ENCODE assay signal across 16 cellular contexts in the genomic region with DNA sequence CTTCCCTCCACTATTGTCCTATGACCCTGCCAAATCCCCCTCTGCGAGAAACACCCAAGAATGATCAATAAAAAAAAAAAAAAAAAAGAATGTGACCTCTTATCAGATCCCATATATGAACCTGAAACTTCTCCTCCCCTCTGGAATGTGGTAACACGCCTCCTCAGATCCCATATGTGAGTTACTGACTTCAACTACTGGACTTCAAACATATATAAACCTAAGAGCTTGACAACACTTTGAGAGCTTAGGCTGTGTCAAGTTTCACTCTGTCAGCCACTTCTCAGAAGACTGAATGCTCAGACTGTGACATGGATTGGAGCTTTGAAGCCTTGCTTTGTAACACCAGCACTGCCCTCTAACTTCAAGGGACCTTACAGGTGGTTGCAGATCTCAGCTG.
DNase-seq lines count a peak whose midpoint lies in the region; ATAC-seq and TF ChIP-seq lines count a peak whose summit lies in the region.
"Had no signal": no experiment of that assay in that cellular context is flagged by ENCODE, and none has a peak within 500 bp of the region (broad histone marks: within the 10 kb centered on the region; RNA-seq: fewer than 3 reads in every experiment).

No MANE protein-coding gene starts in this region.

- peak overlapping the region; percentile 7 for H3K27ac Mint-ChIP-seq in central memory CD8-positive, alpha-beta T cell (ENCODE audit: low read depth)
- peak overlapping the region; percentile 26 for H3K27ac Mint-ChIP-seq in nephron progenitor cell
- H3K27ac Mint-ChIP-seq: activated T-cell treated with anti-CD3 and anti-CD28 coated beads, Interleukin-2, amount 50 U/mL, for 72 hours had no signal

- peak; percentile 12 for DNase-seq in H7
- DNase-seq in NCI-H187 treated with DMSO at 0.1 percent for 48 hours (lab: John Stamatoyannopoulos, UW), result peak; percentile 23
- DNase-seq in central memory CD8-positive, alpha-beta T cell (ENCODE audit: low spot score in 2 of 2), result no peak
- DNase-seq in nephron progenitor cell, result peak; percentile 11
- DNase-seq in activated gamma-delta T cell treated with Interleukin-2 at 50 U/mL for 16 hours, result no peak
- DNase-seq in activated T-cell treated with anti-CD3 and anti-CD28 coated beads, Interleukin-2, amount 50 U/mL, for 48 hours, result no peak
- DNase-seq: activated T-cell treated with anti-CD3 and anti-CD28 coated beads, Interleukin-2, amount 50 U/mL, for 72 hours; AML-193; foreskin melanocyte; HCEC 1CT; mammary epithelial cell; MM.1S; NCI-H1930; NCI-H526 treated with DMSO at 0.1 percent for 48 hours; right cardiac atrium had no signal

- no peaks in the 10 kb centered on the region for H3K27me3 Mint-ChIP-seq in central memory CD8-positive, alpha-beta T cell
- H3K27me3 Mint-ChIP-seq in nephron progenitor cell (ENCODE audit: low read depth, poor library complexity), result no peaks in the 10 kb centered on the region

- peaks cover 5% of the 10 kb centered on the region for H3K4me1 Mint-ChIP-seq in central memory CD8-positive, alpha-beta T cell
- H3K4me1 Mint-ChIP-seq in nephron progenitor cell, result peaks cover 20% of the 10 kb centered on the region

- H3K36me3 Mint-ChIP-seq in central memory CD8-positive, alpha-beta T cell (ENCODE audit: insufficient read depth), result peaks cover 11% of the 10 kb centered on the region
- peaks cover 28% of the 10 kb centered on the region for H3K36me3 Mint-ChIP-seq in nephron progenitor cell (ENCODE audit: low read depth)

- no peaks in the 10 kb centered on the region for H3K36me3 ChIP-seq in H7 (replicated peaks; ENCODE audit: control insufficient read depth, insufficient read depth, low read length)

- H3K27me3 ChIP-seq in H7 (ENCODE audit: control insufficient read depth, insufficient read depth, low read length), result no peaks in the 10 kb centered on the region

- no peak overlapping the region for H3K4me3 Mint-ChIP-seq in central memory CD8-positive, alpha-beta T cell
- peak overlapping the region; percentile 60 for H3K4me3 Mint-ChIP-seq in nephron progenitor cell
- H3K4me3 Mint-ChIP-seq: activated T-cell treated with anti-CD3 and anti-CD28 coated beads, Interleukin-2, amount 50 U/mL, for 72 hours had no signal

- ATAC-seq in central memory CD8-positive, alpha-beta T cell (replicated peaks; ENCODE audit: extremely low read depth, poor library complexity, severe bottlenecking), result no peak
- no peak for ATAC-seq in HG03159 (IDR thresholded peaks at IDR 0.05; ENCODE audit: unreplicated experiment)
- ATAC-seq: activated T-cell treated with anti-CD3 and anti-CD28 coated beads, Interleukin-2, amount 50 U/mL, for 72 hours; right cardiac atrium had no signal

- H3K9me3 Mint-ChIP-seq in central memory CD8-positive, alpha-beta T cell, result no peaks in the 10 kb centered on the region
- H3K9me3 Mint-ChIP-seq in nephron progenitor cell, result peaks cover 10% of the 10 kb centered on the region
- H3K9me3 Mint-ChIP-seq: activated T-cell treated with anti-CD3 and anti-CD28 coated beads, Interleukin-2, amount 50 U/mL, for 72 hours had no signal

- H3K4me3 ChIP-seq in H7 (ENCODE audit: insufficient read depth, low read depth, low read length), result no peak overlapping the region

- no peak for TF ChIP-seq CTCF in nephron progenitor cell (IDR thresholded peaks at IDR 0.05)

Comparison
In these comparisons a context has a peak if more than half of its experiments do, and no peak if none do; other contexts are left out.
1. DNase-seq: peak in H7 (single experiment), NCI-H187 treated with DMSO at 0.1 percent for 48 hours (single experiment) and nephron progenitor cell (single experiment); none in central memory CD8-positive, alpha-beta T cell (0 of 2), activated gamma-delta T cell treated with Interleukin-2 at 50 U/mL for 16 hours (single experiment) and activated T-cell treated with anti-CD3 and anti-CD28 coated beads, Interleukin-2, amount 50 U/mL, for 48 hours (0 of 2).